In the genomic region with DNA sequence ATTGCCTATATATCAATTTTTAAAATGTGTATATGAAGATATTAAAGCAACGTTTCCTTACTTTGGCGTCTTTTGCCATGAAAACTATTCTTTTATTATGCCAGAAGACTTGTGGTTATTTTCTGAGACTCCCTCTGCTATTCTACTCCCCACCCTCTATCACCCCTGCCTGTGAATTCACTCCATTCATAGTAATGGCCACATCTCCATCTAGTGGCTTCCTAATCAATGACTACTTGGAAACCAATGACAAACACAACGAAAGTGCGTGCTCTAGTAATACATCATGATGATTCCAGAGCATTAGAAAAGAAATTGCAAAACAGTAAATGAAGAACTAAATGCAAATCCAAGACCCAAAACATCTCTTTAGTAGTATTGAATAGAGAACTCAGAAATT, we compare ENCODE assay signal across 9 cellular contexts.
DNase-seq lines count a peak whose midpoint lies in the region; ATAC-seq, FAIRE-seq and TF ChIP-seq lines count a peak whose summit lies in the region.
"Had no signal": no experiment of that assay in that cellular context is flagged by ENCODE, and none has a peak within 500 bp of the region (broad histone marks: within the 10 kb centered on the region; RNA-seq: fewer than 3 reads in every experiment).

No MANE protein-coding gene starts in this region.

- no peaks in the 10 kb centered on the region for H3K36me3 ChIP-seq in bronchial epithelial cell (ENCODE audit: control insufficient read depth, insufficient read depth, low read length)
- H3K36me3 ChIP-seq in lower lobe of right lung, result no peaks in the 10 kb centered on the region
- no peaks in the 10 kb centered on the region for H3K36me3 ChIP-seq in suprapubic skin

- H3K27me3 Mint-ChIP-seq in activated naive CD4-positive, alpha-beta T cell treated with anti-CD3 and anti-CD28 coated beads, Interleukin-2, amount 10 ng/mL, durations not matched to agents 7 days and 5 days, result no peaks in the 10 kb centered on the region

- POLR2A ChIA-PET in GM10248 (lab: Yijun Ruan, JAX), result no interaction called here

- H3K9me3 Mint-ChIP-seq in activated naive CD4-positive, alpha-beta T cell treated with anti-CD3 and anti-CD28 coated beads, Interleukin-2, amount 10 ng/mL, durations not matched to agents 7 days and 5 days, result no peaks in the 10 kb centered on the region

- H3K4me1 Mint-ChIP-seq in activated naive CD4-positive, alpha-beta T cell treated with anti-CD3 and anti-CD28 coated beads, Interleukin-2, amount 10 ng/mL, durations not matched to agents 7 days and 5 days, result no peaks in the 10 kb centered on the region

- H3K4me3 ChIP-seq in bronchial epithelial cell (ENCODE audit: low read depth, low read length) (no peak overlapping the region), lower lobe of right lung (no peak overlapping the region), suprapubic skin (no peak overlapping the region)

- CTCF ChIA-PET in GM10248 (lab: Yijun Ruan, JAX), result interaction anchor here (1.2 to 4.1 kb wide), 3 partner anchors 456 to 477 kb away, joined by 4 to 24 read pairs (median 4); no protein-coding TSS in a partner anchor
- CTCF ChIA-PET in activated naive CD4-positive, alpha-beta T cell treated with anti-CD3 and anti-CD28 coated beads, Interleukin-2, amount 10 ng/mL, durations not matched to agents 7 days and 5 days (lab: Charles Lee), result no interaction called here

- intact Hi-C loops in lower lobe of right lung (cut with DNase I), result no loop called here

- no peaks in the 10 kb centered on the region for H3K27me3 ChIP-seq in bronchial epithelial cell (ENCODE audit: control insufficient read depth, insufficient read depth, low read length)
- no peaks in the 10 kb centered on the region for H3K27me3 ChIP-seq in lower lobe of right lung (ENCODE audit: low read depth)
- no peaks in the 10 kb centered on the region for H3K27me3 ChIP-seq in suprapubic skin

- H3K4me1 ChIP-seq in lower lobe of right lung (no peaks in the 10 kb centered on the region), suprapubic skin (no peaks in the 10 kb centered on the region)

- TF ChIP-seq POLR2A in suprapubic skin (IDR thresholded peaks at IDR 0.05), result no peak

- H3K27ac ChIP-seq in lower lobe of right lung (no peak overlapping the region), suprapubic skin (no peak overlapping the region)

- no peak for TF ChIP-seq EP300 in suprapubic skin (IDR thresholded peaks at IDR 0.05)

- 55% methylated on average over 4 of the region's 4 CpGs for WGBS in suprapubic skin

- ATAC-seq in HG02759 (IDR thresholded peaks at IDR 0.05; ENCODE audit: unreplicated experiment) (peak; percentile 63), lower lobe of right lung (peak in 1 of 2 donors; percentile 54), GM18517 (IDR thresholded peaks at IDR 0.05; ENCODE audit: unreplicated experiment) (no peak)

- H3K4me3 Mint-ChIP-seq in activated naive CD4-positive, alpha-beta T cell treated with anti-CD3 and anti-CD28 coated beads, Interleukin-2, amount 10 ng/mL, durations not matched to agents 7 days and 5 days, result no peak overlapping the region
- H3K4me3 Mint-ChIP-seq: T-helper 1 cell treated with Interleukin-12 subunit alpha and Interleukin-12 subunit beta and Interleukin-4 antibody, amounts not matched to agents 30 μg/mL and 1 μg/mL, for 36 hours had no signal

- no peak overlapping the region for H3K27ac Mint-ChIP-seq in activated naive CD4-positive, alpha-beta T cell treated with anti-CD3 and anti-CD28 coated beads, Interleukin-2, amount 10 ng/mL, durations not matched to agents 7 days and 5 days
- H3K27ac Mint-ChIP-seq: T-helper 1 cell treated with Interleukin-12 subunit alpha and Interleukin-12 subunit beta and Interleukin-4 antibody, amounts not matched to agents 30 μg/mL and 1 μg/mL, for 36 hours had no signal

- H3K36me3 Mint-ChIP-seq in activated naive CD4-positive, alpha-beta T cell treated with anti-CD3 and anti-CD28 coated beads, Interleukin-2, amount 10 ng/mL, durations not matched to agents 7 days and 5 days, result no peaks in the 10 kb centered on the region

- DNase-seq in GM10248 (ENCODE audit: extremely low spot score) (peak; percentile 7), NCI-H446 treated with DMSO at 0.1 percent for 48 hours (lab: John Stamatoyannopoulos, UW) (peak; percentile 51), bronchial epithelial cell (ENCODE audit: low read depth) (peak; percentile 17), lower lobe of right lung (no peak), suprapubic skin (ENCODE audit: low spot score in 2 of 2) (no peak)
- DNase-seq in activated naive CD4-positive, alpha-beta T cell treated with anti-CD3 and anti-CD28 coated beads, Interleukin-2, amount 10 ng/mL, durations not matched to agents 7 days and 5 days, result no peak

- FAIRE-seq in bronchial epithelial cell (lab: Jason Lieb, UNC), result no peak

- H3K9me3 ChIP-seq in lower lobe of right lung (no peaks in the 10 kb centered on the region), suprapubic skin (no peaks in the 10 kb centered on the region)

- TF ChIP-seq CTCF in GM10248 (IDR thresholded peaks at IDR 0.05; ENCODE audit: control extremely low read depth, extremely low read depth, low read depth, missing control alignments), result peak; percentile 43
- TF ChIP-seq CTCF in bronchial epithelial cell (IDR thresholded peaks at IDR 0.05; ENCODE audit: insufficient read depth, low read length, severe bottlenecking), result no peak
- peak; percentile 42 for TF ChIP-seq CTCF in lower lobe of right lung (IDR thresholded peaks at IDR 0.05)
- TF ChIP-seq CTCF in suprapubic skin (IDR thresholded peaks at IDR 0.05), result no peak

Comparison
In these comparisons a context has a peak if more than half of its experiments do, and no peak if none do; other contexts are left out.
1. DNase-seq: peak in GM10248 (single experiment), NCI-H446 treated with DMSO at 0.1 percent for 48 hours (single experiment) and bronchial epithelial cell (single experiment); none in lower lobe of right lung (single experiment), activated naive CD4-positive, alpha-beta T cell treated with anti-CD3 and anti-CD28 coated beads, Interleukin-2, amount 10 ng/mL, durations not matched to agents 7 days and 5 days (single experiment) and suprapubic skin (0 of 2).
2. CTCF ChIP-seq: peak in GM10248 (single experiment) and lower lobe of right lung (single experiment); none in bronchial epithelial cell (single experiment) and suprapubic skin (0 of 2).